In the genomic region with DNA sequence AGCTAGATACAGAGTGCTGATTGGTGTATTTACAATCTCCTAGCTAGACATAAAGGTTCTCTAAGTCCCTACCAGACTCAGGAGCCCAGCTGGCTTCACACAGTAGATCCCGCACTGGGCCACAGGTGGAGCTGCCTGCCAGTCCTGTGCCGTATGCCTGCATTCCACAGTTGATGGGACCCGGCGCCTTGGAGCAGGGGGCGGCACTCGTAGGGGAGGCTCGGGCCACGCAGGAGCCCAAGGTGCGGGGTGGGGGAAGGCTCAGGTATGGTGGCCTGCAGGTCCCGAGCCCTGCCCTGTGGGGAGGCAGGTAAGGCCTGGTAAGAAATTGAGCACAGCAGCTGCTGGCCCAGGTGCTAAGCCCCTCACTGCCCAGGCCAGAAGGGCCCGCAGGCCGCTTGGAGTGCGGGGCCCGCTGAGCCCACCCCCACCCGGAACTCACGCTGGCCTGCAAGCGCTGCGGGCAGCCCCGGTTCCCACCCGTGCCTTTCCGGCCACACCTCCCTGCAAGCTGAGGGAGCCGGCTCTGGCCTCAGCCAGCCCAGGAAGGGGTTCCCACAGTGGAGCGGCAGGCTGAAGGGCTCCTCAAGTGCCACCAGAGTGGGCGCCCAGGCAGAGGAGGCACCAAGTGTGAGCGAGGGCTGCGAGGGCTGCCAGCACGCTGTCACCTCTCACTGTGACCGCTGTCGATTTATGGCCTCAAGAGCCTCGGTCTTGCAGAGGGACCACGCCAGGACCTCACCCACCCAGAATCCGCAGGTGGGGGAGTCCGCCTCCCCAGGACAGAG, we compare ENCODE assay signal across 27 cellular contexts.
"Had no signal": no experiment of that assay in that cellular context is flagged by ENCODE, and none has a peak within 500 bp of the region (broad histone marks: within the 10 kb centered on the region; RNA-seq: fewer than 3 reads in every experiment).

No MANE protein-coding gene starts in this region.

- H3K27me3 Mint-ChIP-seq: progenitor cell of endocrine pancreas had no signal

- H3K9ac ChIP-seq: parathyroid adenoma had no signal

- H3K4me1 ChIP-seq: esophagus squamous epithelium, heart right ventricle, lower lobe of right lung, parathyroid adenoma, right lobe of liver, stomach, thyroid gland had no signal

- H3K4me3 ChIP-seq: dorsolateral prefrontal cortex, esophagus squamous epithelium, heart right ventricle, lower lobe of right lung, right lobe of liver, stomach, thyroid gland had no signal

- H3K27me3 ChIP-seq: dorsolateral prefrontal cortex, esophagus squamous epithelium, heart right ventricle, neutrophil, right lobe of liver, stomach, thyroid gland had no signal

- ATAC-seq: heart right ventricle; left ventricle myocardium superior; lower lobe of right lung; natural killer cell; right lobe of liver; stimulated activated effector memory CD8-positive, alpha-beta T cell treated with anti-CD3 and anti-CD28 coated beads, Interleukin-12 subunit alpha, Interleukin-12 subunit beta, amount 100 ng/mL, for 72 hours had no signal

- H3K4me3 Mint-ChIP-seq: immature natural killer cell; memory B cell; natural killer cell; stimulated activated effector memory CD8-positive, alpha-beta T cell treated with anti-CD3 and anti-CD28 coated beads, Interleukin-12 subunit alpha, Interleukin-12 subunit beta, amount 100 ng/mL, for 72 hours had no signal

- H3K9me3 Mint-ChIP-seq: memory B cell; natural killer cell; stimulated activated effector memory CD8-positive, alpha-beta T cell treated with anti-CD3 and anti-CD28 coated beads, Interleukin-12 subunit alpha, Interleukin-12 subunit beta, amount 100 ng/mL, for 72 hours had no signal

- H3K4me1 Mint-ChIP-seq: immature natural killer cell; memory B cell; stimulated activated effector memory CD8-positive, alpha-beta T cell treated with anti-CD3 and anti-CD28 coated beads, Interleukin-12 subunit alpha, Interleukin-12 subunit beta, amount 100 ng/mL, for 72 hours had no signal

- H3K36me3 ChIP-seq: esophagus squamous epithelium, heart right ventricle, lower lobe of right lung, neutrophil, right lobe of liver, stomach, thyroid gland had no signal

- H3K9me3 ChIP-seq: esophagus squamous epithelium, heart right ventricle, lower lobe of right lung, neutrophil, right lobe of liver, stomach, thyroid gland had no signal

- FAIRE-seq: colon, small intestine had no signal

- H3K27ac Mint-ChIP-seq: memory B cell; natural killer cell; progenitor cell of endocrine pancreas; stimulated activated effector memory CD8-positive, alpha-beta T cell treated with anti-CD3 and anti-CD28 coated beads, Interleukin-12 subunit alpha, Interleukin-12 subunit beta, amount 100 ng/mL, for 72 hours had no signal

- H3K27ac ChIP-seq: dorsolateral prefrontal cortex, epithelial cell of prostate, esophagus squamous epithelium, heart right ventricle, lower lobe of right lung, neutrophil, parathyroid adenoma, right lobe of liver, stomach, thyroid gland had no signal

- H2AFZ ChIP-seq: parathyroid adenoma had no signal

- DNase-seq: dorsolateral prefrontal cortex; effector CD4-positive, alpha-beta T cell; esophagus squamous epithelium; foreskin melanocyte; glutamatergic neuron; heart right ventricle; hippocampal formation; immature natural killer cell; islet precursor cell; kidney glomerular epithelial cell; left ventricle myocardium superior; lower lobe of right lung; natural killer cell; small intestine; stimulated activated CD4-positive, alpha-beta T cell treated with anti-CD3 and anti-CD28 coated beads, Interleukin-15, amount 100 ng/mL, for 24 hours; stimulated activated CD4-positive, alpha-beta T cell treated with anti-CD3 and anti-CD28 coated beads, Interleukin-2, amount 100 ng/mL, for 48 hours; stomach; thyroid gland; trophoblast cell had no signal

- H3K79me2 ChIP-seq: parathyroid adenoma had no signal
